Comparison of ENCODE assay signal across 13 cellular contexts in genomic region chr20:60921021-60921622, GRCh38.
DNase-seq lines count a peak whose midpoint lies in the region; ATAC-seq and TF ChIP-seq lines count a peak whose summit lies in the region.
"Had no signal": no experiment of that assay in that cellular context is flagged by ENCODE, and none has a peak within 500 bp of the region (broad histone marks: within the 10 kb centered on the region; RNA-seq: fewer than 3 reads in every experiment).

No MANE protein-coding gene starts in this region.

- H3K79me2 ChIP-seq in MM.1S (ENCODE audit: low read length): no peaks in the 10 kb centered on the region

- H3F3A ChIP-seq in MM.1S (ENCODE audit: insufficient read depth, low read length): no peaks in the 10 kb centered on the region

- no peak overlapping the region for H3K4me3 ChIP-seq in MM.1S (ENCODE audit: low read length)
- H3K4me3 ChIP-seq in spleen: no peak overlapping the region
- H3K4me3 ChIP-seq: BLaER1 treated with 17β-estradiol and CSF1 and Interleukin-3, amounts not matched to agents 10 nM and 100 nM had no signal

- intact Hi-C loops in left cardiac atrium (cut with DNase I) (no loop called here), spleen (cut with DNase I; ENCODE audit: low total_unique reads) (no loop called here)

- H3K27ac ChIP-seq in MM.1S (ENCODE audit: low read length) (no peak overlapping the region), spleen (no peak overlapping the region)
- H3K27ac ChIP-seq: BLaER1 treated with 17β-estradiol and CSF1 and Interleukin-3, amounts not matched to agents 10 nM and 100 nM had no signal

- no peak for ATAC-seq in left cardiac atrium
- ATAC-seq in HG03175 (IDR thresholded peaks at IDR 0.05; ENCODE audit: unreplicated experiment): no peak
- ATAC-seq: sciatic nerve had no signal

- H3K9me2 ChIP-seq in MM.1S (replicated peaks; ENCODE audit: insufficient read depth, low read length): no peaks in the 10 kb centered on the region

- no peak for TF ChIP-seq POLR2A in spleen (IDR thresholded peaks at IDR 0.05)

- H3K9ac ChIP-seq in MM.1S (ENCODE audit: low read length): no peak overlapping the region
- H3K9ac ChIP-seq: BLaER1 treated with 17β-estradiol and CSF1 and Interleukin-3, amounts not matched to agents 10 nM and 100 nM had no signal

- WGBS in spleen, 5 donors: 53 to 74% (median 63%) methylated on average over 7 of the region's 7 CpGs

- H3K9me3 ChIP-seq in MM.1S (replicated peaks; ENCODE audit: insufficient read depth, low read length) (no peaks in the 10 kb centered on the region), spleen (peaks cover 0 to 16% (median 4%) of the 10 kb centered on the region in 8 donors)

- H3K36me3 ChIP-seq in MM.1S (replicated peaks; ENCODE audit: insufficient read depth, low read length) (no peaks in the 10 kb centered on the region), spleen (no peaks in the 10 kb centered on the region)
- H3K36me3 ChIP-seq: BLaER1 treated with 17β-estradiol and CSF1 and Interleukin-3, amounts not matched to agents 10 nM and 100 nM had no signal

- no peak overlapping the region for H3K4me2 ChIP-seq in MM.1S (ENCODE audit: low read depth, low read length)
- H3K4me2 ChIP-seq: BLaER1 treated with 17β-estradiol and CSF1 and Interleukin-3, amounts not matched to agents 10 nM and 100 nM had no signal

- no peaks in the 10 kb centered on the region for H4K20me1 ChIP-seq in MM.1S (ENCODE audit: insufficient read depth, low read length)
- H4K20me1 ChIP-seq: BLaER1 treated with 17β-estradiol and CSF1 and Interleukin-3, amounts not matched to agents 10 nM and 100 nM had no signal

- H3K27me3 ChIP-seq in MM.1S (replicated peaks; ENCODE audit: insufficient read depth, low read length) (no peaks in the 10 kb centered on the region), spleen (replicated peaks in 1 of 7) (no peaks in the 10 kb centered on the region)
- H3K27me3 ChIP-seq: BLaER1 treated with 17β-estradiol and CSF1 and Interleukin-3, amounts not matched to agents 10 nM and 100 nM had no signal

- TF ChIP-seq CTCF in MM.1S (IDR thresholded peaks at IDR 0.05; ENCODE audit: low read length) (no peak), spleen (IDR thresholded peaks at IDR 0.05 in 8 of 11, conservative IDR thresholded peaks at IDR 0.05 in 3 of 11) (no peak)

- DNase-seq in activated gamma-delta T cell treated with Interleukin-2 at 50 U/mL for 16 hours (peak; percentile 9), activated gamma-delta T cell (lab: John Stamatoyannopoulos, UW) (no peak), MM.1S (peak; percentile 58), left cardiac atrium (peak; percentile 47), spleen (no peak), NCI-H524 treated with DMSO at 0.1 percent for 48 hours (lab: John Stamatoyannopoulos, UW) (no peak)
- DNase-seq in stimulated activated CD4-positive, alpha-beta T cell treated with anti-CD3 and anti-CD28 coated beads, Interleukin-4, amount 100 ng/mL, for 48 hours (ENCODE audit: low read depth in 2 of 2): peak; percentile 6 to 12
- DNase-seq: effector memory CD4-positive, alpha-beta T cell; HCEC 1CT; NCI-H1436 treated with DMSO at 0.1 percent for 48 hours had no signal

- H3K4me1 ChIP-seq in MM.1S (ENCODE audit: low read length) (no peaks in the 10 kb centered on the region), spleen (no peaks in the 10 kb centered on the region)
- H3K4me1 ChIP-seq: BLaER1 treated with 17β-estradiol and CSF1 and Interleukin-3, amounts not matched to agents 10 nM and 100 nM had no signal

- H2AFZ ChIP-seq in MM.1S (ENCODE audit: low read length): no peak overlapping the region

Comparison
In these comparisons a context has a peak if more than half of its experiments do, and no peak if none do; other contexts are left out.
1. DNase-seq: peak in activated gamma-delta T cell treated with Interleukin-2 at 50 U/mL for 16 hours (single experiment), MM.1S (single experiment), left cardiac atrium (single experiment) and stimulated activated CD4-positive, alpha-beta T cell treated with anti-CD3 and anti-CD28 coated beads, Interleukin-4, amount 100 ng/mL, for 48 hours (2 of 2); none in activated gamma-delta T cell (single experiment), spleen (single experiment) and NCI-H524 treated with DMSO at 0.1 percent for 48 hours (single experiment).